In genomic region chr6:137998461-137999019, GRCh38 we compare ENCODE assay signal across 2 cellular contexts.
A peak's percentile ranks its signal among the peaks of the same experiment; 100 is the strongest.
TF ChIP-seq lines count a peak whose summit lies in the region.

No MANE protein-coding gene starts in this region.

TF ChIP-seq in GM23338, 12 proteins besides CTCF, POLR2A, EP300 and RAD21:
- no peak for TF ChIP-seq ZNF114 (CRISPR knock-in tag; IDR thresholded peaks at IDR 0.05)
- TF ChIP-seq CREB1 (CRISPR knock-in tag; IDR thresholded peaks at IDR 0.05; ENCODE audit: low read depth): no peak
- no peak for TF ChIP-seq EZH2 (IDR thresholded peaks at IDR 0.05; ENCODE audit: low read depth, unreplicated experiment)
- no peak for TF ChIP-seq POLR2AphosphoS5 (IDR thresholded peaks at IDR 0.05; ENCODE audit: low read depth)
- TF ChIP-seq JUNB (IDR thresholded peaks at IDR 0.05; ENCODE audit: unreplicated experiment): no peak
- no peak for TF ChIP-seq STAT1 (IDR thresholded peaks at IDR 0.05; ENCODE audit: unreplicated experiment)
- no peak for TF ChIP-seq EZH2phosphoT487 (IDR thresholded peaks at IDR 0.05; ENCODE audit: unreplicated experiment)
- TF ChIP-seq ZNF462 (CRISPR knock-in tag; IDR thresholded peaks at IDR 0.05): no peak
- no peak for TF ChIP-seq NANOG (IDR thresholded peaks at IDR 0.05; ENCODE audit: borderline replicate concordance)
- TF ChIP-seq ETS1 (IDR thresholded peaks at IDR 0.05): no peak
- TF ChIP-seq ZNF331 (CRISPR knock-in tag; IDR thresholded peaks at IDR 0.05; ENCODE audit: low read depth): no peak
- TF ChIP-seq REST (IDR thresholded peaks at IDR 0.05; ENCODE audit: unreplicated experiment): no peak
TF ChIP-seq in GM23338: peak in this region for 0.

TF ChIP-seq in K562, 482 proteins besides CTCF, POLR2A, EP300 and RAD21:
- TF ChIP-seq MXI1 (IDR thresholded peaks at IDR 0.05; ENCODE audit: low read depth, low read length) (no peak), MCM3 (IDR thresholded peaks at IDR 0.05) (0 out of 2 replicates have a peak, but pooled peaks have one; percentile 27), CREM (IDR thresholded peaks at IDR 0.05; ENCODE audit: low read depth) (no peak), HNRNPK (IDR thresholded peaks at IDR 0.05; ENCODE audit: low read depth, low read length, poor library complexity, severe bottlenecking) (peak; percentile 30), ATF7 (IDR thresholded peaks at IDR 0.05) (peak; percentile 23; the same call in 1 of the 2 replicates), PRDM10 (IDR thresholded peaks at IDR 0.05; ENCODE audit: partially characterized antibody) (peak; percentile 93), DLX4 (CRISPR knock-in tag; IDR thresholded peaks at IDR 0.05) (no peak), AFF4 (CRISPR knock-in tag; IDR thresholded peaks at IDR 0.05) (no peak), CCAR2 (IDR thresholded peaks at IDR 0.05; ENCODE audit: low read depth, low read length) (no peak), ZNF316 (IDR thresholded peaks at IDR 0.05) (peak; percentile 2; the same call in 1 of the 2 replicates), ZBTB11 (CRISPR knock-in tag; IDR thresholded peaks at IDR 0.05) (no peak)
